Comparison of ENCODE assay signal across 9 cellular contexts in the genomic region with DNA sequence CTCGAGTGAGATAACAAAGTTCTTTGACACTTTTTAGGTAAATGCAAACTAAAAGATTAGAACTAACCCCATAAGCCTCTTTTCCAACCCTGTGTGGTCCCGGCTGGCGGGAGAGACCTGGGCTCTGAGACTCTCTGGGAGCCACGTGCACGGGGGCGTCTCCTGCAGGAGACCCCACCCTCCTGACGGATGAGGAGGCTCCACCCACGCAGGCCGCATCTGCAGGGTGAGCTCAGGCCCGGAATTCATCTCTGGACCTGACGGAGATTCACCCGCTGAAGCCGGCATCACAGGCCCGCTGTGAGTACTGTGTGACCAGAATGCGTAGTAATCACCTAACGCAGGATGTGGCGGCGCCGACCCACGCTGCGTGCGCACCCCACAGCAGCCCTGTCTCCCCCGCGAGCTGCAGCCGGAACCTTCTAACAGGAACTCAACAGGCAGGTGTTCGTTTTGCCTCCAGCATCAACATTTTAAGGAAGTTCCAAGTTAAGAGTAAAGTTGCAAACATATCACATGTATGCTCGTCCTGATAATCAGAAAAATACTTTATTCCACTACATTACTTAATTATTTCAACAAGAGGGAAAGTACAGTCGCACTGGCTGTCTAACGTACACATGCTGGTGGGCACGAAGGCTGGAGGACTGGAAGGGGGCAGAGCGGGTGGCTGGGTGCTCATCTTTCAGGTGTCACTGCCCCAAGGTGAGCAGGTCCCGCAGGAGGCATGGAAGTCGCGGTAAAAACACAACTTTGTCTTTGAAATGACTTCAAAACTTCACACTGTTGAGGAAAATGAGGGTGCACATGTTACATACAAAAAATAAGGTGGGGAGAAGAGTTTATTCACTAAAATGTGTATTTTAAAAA. TPM values are rescaled to one million over a fixed set of nuclear protein-coding genes. Genes with fewer than 3 reads are reported as not detected.
A peak's percentile ranks its signal among the peaks of the same experiment; 100 is the strongest.
DNase-seq lines count a peak whose midpoint lies in the region; ATAC-seq and TF ChIP-seq lines count a peak whose summit lies in the region.
"Had no signal": no experiment of that assay in that cellular context is flagged by ENCODE, and none has a peak within 500 bp of the region (broad histone marks: within the 10 kb centered on the region; RNA-seq: fewer than 3 reads in every experiment).

No MANE protein-coding gene starts in this region.

- no peak for TF ChIP-seq CTCF in ascending aorta (IDR thresholded peaks at IDR 0.05)

- H3K9me3 ChIP-seq in ascending aorta, result no peaks in the 10 kb centered on the region

- peaks cover 8% of the 10 kb centered on the region for H3K27me3 ChIP-seq in ascending aorta

- peaks cover 4 to 11% of the 10 kb centered on the region in 2 donors for H3K4me1 ChIP-seq in ascending aorta

- TF ChIP-seq POLR2A in Raji (IDR thresholded peaks at IDR 0.05; ENCODE audit: insufficient read depth, low read depth, low read length), result peak; percentile 50

- H3K27ac ChIP-seq in ascending aorta, result no peak overlapping the region
- H3K27ac ChIP-seq: KMS-11 had no signal

- DNase-seq in activated gamma-delta T cell treated with Interleukin-2 at 50 U/mL for 16 hours, result peak; percentile 87
- DNase-seq in left kidney (ENCODE audit: low read depth, low spot score), result peak; percentile 76
- DNase-seq in stimulated activated CD8-positive, alpha-beta memory T cell treated with anti-CD3 and anti-CD28 coated beads, Interleukin-7, amount 100 ng/mL, for 1 hour (ENCODE audit: low read depth in 2 of 2), result peak; percentile 57 to 65
- DNase-seq in SIG-M5 (lab: John Stamatoyannopoulos, UW), result no peak
- DNase-seq in ascending aorta (ENCODE audit: low spot score in 2 of 2), result no peak

- peak; percentile 56 for ATAC-seq in GM19463 (IDR thresholded peaks at IDR 0.05; ENCODE audit: unreplicated experiment)
- ATAC-seq in HG03378 (IDR thresholded peaks at IDR 0.05; ENCODE audit: unreplicated experiment), result no peak

- no peak overlapping the region for H3K4me3 ChIP-seq in ascending aorta

- intact Hi-C loops in ascending aorta (cut with DNase I), result no loop called here

- H3K36me3 ChIP-seq in ascending aorta, result no peaks in the 10 kb centered on the region

RNA-seq across cellular contexts. Expression of gene FGFRL1, which starts 44.5 kb away (rescaled TPM):
- 79.1 TPM for total RNA-seq in ascending aorta

RNA-seq across cellular contexts. Expression of gene RNF212, which starts 57.4 kb away (rescaled TPM):
- not detected for total RNA-seq in ascending aorta

Comparison
In these comparisons a context has a peak if more than half of its experiments do, and no peak if none do; other contexts are left out.
1. DNase-seq: peak in activated gamma-delta T cell treated with Interleukin-2 at 50 U/mL for 16 hours (single experiment), left kidney (single experiment) and stimulated activated CD8-positive, alpha-beta memory T cell treated with anti-CD3 and anti-CD28 coated beads, Interleukin-7, amount 100 ng/mL, for 1 hour (2 of 2); none in SIG-M5 (single experiment) and ascending aorta (0 of 2).